Comparison of ENCODE assay signal across 9 cellular contexts in genomic region chr4:174222266-174222872, GRCh38.
DNase-seq lines count a peak whose midpoint lies in the region; ATAC-seq, FAIRE-seq and TF ChIP-seq lines count a peak whose summit lies in the region.
"Had no signal": no experiment of that assay in that cellular context is flagged by ENCODE, and none has a peak within 500 bp of the region (broad histone marks: within the 10 kb centered on the region; RNA-seq: fewer than 3 reads in every experiment).

No MANE protein-coding gene starts in this region.

- peak; percentile 71 for FAIRE-seq in GM18507 (lab: Jason Lieb, UNC)

- H3K4me3 ChIP-seq in PC-3 (ENCODE audit: low read length), result no peak overlapping the region
- H3K4me3 ChIP-seq in fibroblast of villous mesenchyme (ENCODE audit: low read depth, low read length), result no peak overlapping the region
- H3K4me3 ChIP-seq in tibial nerve, result no peak overlapping the region
- H3K4me3 ChIP-seq: SJSA1 had no signal

- no peaks in the 10 kb centered on the region for H3K79me2 ChIP-seq in PC-3 (ENCODE audit: low read length)

- no peak overlapping the region for H3K9ac ChIP-seq in PC-3 (ENCODE audit: low read length)

- H2AFZ ChIP-seq in PC-3 (ENCODE audit: low read length), result no peak overlapping the region

- no peaks in the 10 kb centered on the region for H3K9me3 ChIP-seq in PC-3 (ENCODE audit: low read length)
- no peaks in the 10 kb centered on the region for H3K9me3 ChIP-seq in tibial nerve
- H3K9me3 ChIP-seq: SJSA1 had no signal

- no peaks in the 10 kb centered on the region for H3K9me2 ChIP-seq in PC-3 (replicated peaks; ENCODE audit: low read length)

- no peaks in the 10 kb centered on the region for H4K20me1 ChIP-seq in PC-3 (ENCODE audit: low read length)

- H3K27me3 ChIP-seq in PC-3 (ENCODE audit: low read length) (no peaks in the 10 kb centered on the region), tibial nerve (peaks cover 2 to 54% of the 10 kb centered on the region in 2 donors)

- TF ChIP-seq POLR2A in tibial nerve (IDR thresholded peaks at IDR 0.05), result no peak

- TF ChIP-seq CTCF in C4-2B (conservative IDR thresholded peaks at IDR 0.05) (peak; percentile 78), PC-3 (conservative IDR thresholded peaks at IDR 0.05; ENCODE audit: low read depth, low read length) (peak; percentile 76), fibroblast of villous mesenchyme (IDR thresholded peaks at IDR 0.05; ENCODE audit: insufficient read depth, low read depth, low read length) (peak; percentile 71), tibial nerve (IDR thresholded peaks at IDR 0.05) (peak in 3 of 5 experiments; percentile 26 to 50 (median 31))

- H3F3A ChIP-seq in PC-3 (ENCODE audit: low read length, unreplicated experiment), result no peaks in the 10 kb centered on the region

- no TSS peak for BruUV-seq in PC-3 (replicated peaks; lab: Mats Ljungman, UMichigan)

- H3K27ac ChIP-seq in C4-2B, result no peak overlapping the region
- no peak overlapping the region for H3K27ac ChIP-seq in PC-3 (ENCODE audit: low read length)
- H3K27ac ChIP-seq in tibial nerve, result no peak overlapping the region
- H3K27ac ChIP-seq: SJSA1 had no signal

- WGBS in tibial nerve, 2 donors, result 49 to 53% methylated on average over 4 of the region's 4 CpGs

- intact Hi-C loops in PC-3 (cut with micrococcal nuclease) (loop anchor here (1.0 to 10.0 kb wide), 2 partner anchors 97 to 492 kb away; no protein-coding TSS in a partner anchor), sciatic nerve (cut with DNase I) (no loop called here)

- H3K4me2 ChIP-seq in PC-3 (ENCODE audit: low read length), result no peak overlapping the region

- no peaks in the 10 kb centered on the region for H3K36me3 ChIP-seq in PC-3 (ENCODE audit: low read depth, low read length)
- H3K36me3 ChIP-seq in tibial nerve, result no peaks in the 10 kb centered on the region
- H3K36me3 ChIP-seq: SJSA1 had no signal

- H3K4me1 ChIP-seq in PC-3 (ENCODE audit: insufficient read depth, low read length), result no peaks in the 10 kb centered on the region
- H3K4me1 ChIP-seq in tibial nerve, result peaks cover 0 to 12% (median 10%) of the 10 kb centered on the region in 4 donors
- H3K4me1 ChIP-seq: SJSA1 had no signal

- POLR2A ChIA-PET in PC-3 (lab: Charles Lee; ENCODE audit: unreplicated experiment), result no interaction called here

- no peak for DNase-seq in GM18507 (ENCODE audit: extremely low spot score, insufficient read length, low read depth)
- DNase-seq in PC-3, result peak; percentile 63
- DNase-seq in fibroblast of villous mesenchyme (ENCODE audit: low read depth), result peak; percentile 36
- DNase-seq in tibial nerve (ENCODE audit: low spot score in 2 of 2), result no peak
- no peak for DNase-seq in stimulated activated naive CD4-positive, alpha-beta T cell treated with Interleukin-2 at 50 U/mL for 16 hours (lab: John Stamatoyannopoulos, UW)
- DNase-seq in sciatic nerve (ENCODE audit: low spot score), result no peak

- CTCF ChIA-PET in PC-3 (lab: Charles Lee), result no interaction called here

- ATAC-seq in HG02938 (IDR thresholded peaks at IDR 0.05; ENCODE audit: unreplicated experiment) (peak; percentile 62), PC-3 (peak; percentile 46; the same call in 1 of the 2 replicates), sciatic nerve (no peak)

- no peak for TF ChIP-seq EP300 in tibial nerve (IDR thresholded peaks at IDR 0.05)

Comparison
In these comparisons a context has a peak if more than half of its experiments do, and no peak if none do; other contexts are left out.
1. DNase-seq: peak in PC-3 (single experiment) and fibroblast of villous mesenchyme (single experiment); none in GM18507 (single experiment), tibial nerve (0 of 2), stimulated activated naive CD4-positive, alpha-beta T cell treated with Interleukin-2 at 50 U/mL for 16 hours (single experiment) and sciatic nerve (single experiment).
2. Peak in every context shown above with its lines, with median percentiles within 50 percentile points of each other: CTCF ChIP-seq.